ENCODE assay signal across 1 cellular context in the genomic region with DNA sequence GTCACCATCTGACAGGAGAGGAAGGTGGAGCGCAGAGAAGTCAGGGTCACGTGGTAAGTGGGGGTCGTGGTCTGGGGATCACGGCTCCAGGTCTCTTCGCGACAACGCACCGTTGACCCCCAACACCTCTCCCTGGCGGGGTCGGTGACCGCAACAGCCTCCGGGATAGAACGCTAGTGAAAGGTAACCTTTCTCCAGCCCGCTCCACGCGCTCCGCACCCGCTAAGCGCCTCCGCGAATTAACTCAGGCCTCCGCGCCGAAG.
TF ChIP-seq lines count a peak whose summit lies in the region.

No MANE protein-coding gene starts in this region.

TF ChIP-seq in GM12878, 131 proteins besides CTCF, POLR2A, EP300 and RAD21 (continued from another document):
- TF ChIP-seq USF1 (IDR thresholded peaks at IDR 0.05; ENCODE audit: borderline replicate concordance, extremely low read length, insufficient read depth, low read depth, low read length) (peak; percentile 57), ZSCAN29 (IDR thresholded peaks at IDR 0.05) (no peak), USF2 (IDR thresholded peaks at IDR 0.05; ENCODE audit: borderline replicate concordance, low read depth, low read length) (peak; percentile 6; the same call in 1 of the 2 replicates), MXI1 (IDR thresholded peaks at IDR 0.05; ENCODE audit: low read depth, low read length) (no peak), IKZF2 (IDR thresholded peaks at IDR 0.05) (no peak), RAD51 (IDR thresholded peaks at IDR 0.05) (peak; percentile 51; the same call in 1 of the 2 replicates)
- TF ChIP-seq, protein P1, sequence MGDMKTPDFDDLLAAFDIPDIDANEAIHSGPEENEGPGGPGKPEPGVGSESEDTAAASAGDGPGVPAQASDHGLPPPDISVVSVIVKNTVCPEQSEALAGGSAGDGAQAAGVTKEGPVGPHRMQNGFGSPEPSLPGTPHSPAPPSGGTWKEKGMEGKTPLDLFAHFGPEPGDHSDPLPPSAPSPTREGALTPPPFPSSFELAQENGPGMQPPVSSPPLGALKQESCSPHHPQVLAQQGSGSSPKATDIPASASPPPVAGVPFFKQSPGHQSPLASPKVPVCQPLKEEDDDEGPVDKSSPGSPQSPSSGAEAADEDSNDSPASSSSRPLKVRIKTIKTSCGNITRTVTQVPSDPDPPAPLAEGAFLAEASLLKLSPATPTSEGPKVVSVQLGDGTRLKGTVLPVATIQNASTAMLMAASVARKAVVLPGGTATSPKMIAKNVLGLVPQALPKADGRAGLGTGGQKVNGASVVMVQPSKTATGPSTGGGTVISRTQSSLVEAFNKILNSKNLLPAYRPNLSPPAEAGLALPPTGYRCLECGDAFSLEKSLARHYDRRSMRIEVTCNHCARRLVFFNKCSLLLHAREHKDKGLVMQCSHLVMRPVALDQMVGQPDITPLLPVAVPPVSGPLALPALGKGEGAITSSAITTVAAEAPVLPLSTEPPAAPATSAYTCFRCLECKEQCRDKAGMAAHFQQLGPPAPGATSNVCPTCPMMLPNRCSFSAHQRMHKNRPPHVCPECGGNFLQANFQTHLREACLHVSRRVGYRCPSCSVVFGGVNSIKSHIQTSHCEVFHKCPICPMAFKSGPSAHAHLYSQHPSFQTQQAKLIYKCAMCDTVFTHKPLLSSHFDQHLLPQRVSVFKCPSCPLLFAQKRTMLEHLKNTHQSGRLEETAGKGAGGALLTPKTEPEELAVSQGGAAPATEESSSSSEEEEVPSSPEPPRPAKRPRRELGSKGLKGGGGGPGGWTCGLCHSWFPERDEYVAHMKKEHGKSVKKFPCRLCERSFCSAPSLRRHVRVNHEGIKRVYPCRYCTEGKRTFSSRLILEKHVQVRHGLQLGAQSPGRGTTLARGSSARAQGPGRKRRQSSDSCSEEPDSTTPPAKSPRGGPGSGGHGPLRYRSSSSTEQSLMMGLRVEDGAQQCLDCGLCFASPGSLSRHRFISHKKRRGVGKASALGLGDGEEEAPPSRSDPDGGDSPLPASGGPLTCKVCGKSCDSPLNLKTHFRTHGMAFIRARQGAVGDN (IDR thresholded peaks at IDR 0.05): no peak
